ENCODE assay signal across 7 cellular contexts in the genomic region with DNA sequence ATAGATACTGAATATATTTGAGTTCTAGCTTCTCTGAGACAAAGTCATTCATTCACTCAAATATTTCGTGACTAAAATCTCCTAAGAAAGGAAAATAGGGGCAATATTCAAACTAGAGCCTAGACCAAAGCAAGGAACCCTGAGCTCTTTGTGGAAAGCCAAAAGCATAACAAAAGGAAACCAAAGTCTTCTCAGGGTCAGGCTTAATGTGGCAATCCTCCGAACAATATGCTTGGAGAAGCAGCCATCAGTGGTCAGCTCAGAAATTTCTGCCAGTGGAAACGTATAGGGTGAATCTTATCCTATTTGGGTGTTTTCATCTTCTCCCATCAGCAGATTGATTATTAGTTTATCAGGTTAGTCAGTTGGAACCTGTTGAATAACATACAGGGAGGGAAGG.
"Had no signal": no experiment of that assay in that cellular context is flagged by ENCODE, and none has a peak within 500 bp of the region (broad histone marks: within the 10 kb centered on the region; RNA-seq: fewer than 3 reads in every experiment).

No MANE protein-coding gene starts in this region.

- DNase-seq: GOT3, H7, KBM-7 had no signal

- H3K4me3 ChIP-seq: HAP-1 had no signal

- H3K36me3 ChIP-seq: HAP-1 had no signal

- ATAC-seq: HCT116, HepG2 had no signal

- H3K4me1 ChIP-seq: HAP-1 had no signal

- H3K9me3 ChIP-seq: HAP-1 had no signal

- H3K27ac ChIP-seq: HL-60 had no signal
